In the genomic region with DNA sequence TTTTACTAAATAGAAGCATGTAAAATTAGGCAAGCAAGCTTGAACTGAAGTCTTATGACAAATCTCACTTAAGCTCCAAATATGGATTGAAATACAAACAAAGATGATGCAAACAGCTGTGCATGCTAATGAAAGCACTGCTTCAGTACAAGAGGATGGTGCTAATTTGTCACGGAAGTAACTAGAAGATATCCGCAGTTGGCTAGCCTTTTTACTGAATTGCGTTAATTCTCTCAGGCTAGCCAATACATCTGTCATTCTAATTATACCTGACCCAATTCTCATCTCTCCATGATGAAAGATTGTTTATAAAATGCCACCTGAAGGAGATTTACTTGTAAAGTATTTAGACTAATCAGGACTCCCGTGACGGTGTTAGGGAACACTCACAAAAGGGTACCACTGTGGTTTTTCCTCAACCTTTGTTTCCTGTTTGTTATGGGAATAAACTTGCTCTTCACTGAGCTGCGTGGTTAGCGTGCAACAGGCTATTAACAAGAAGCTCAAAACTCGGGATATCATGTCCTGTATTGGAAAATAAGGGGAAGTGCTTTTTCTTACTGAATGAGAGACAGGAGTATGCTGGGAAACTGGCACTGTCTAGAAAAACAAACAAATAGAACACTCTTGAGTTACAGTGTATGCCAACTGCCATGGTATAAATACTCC, we compare ENCODE assay signal across 9 cellular contexts.
DNase-seq lines count a peak whose midpoint lies in the region; ATAC-seq lines count a peak whose summit lies in the region.
"Had no signal": no experiment of that assay in that cellular context is flagged by ENCODE, and none has a peak within 500 bp of the region (broad histone marks: within the 10 kb centered on the region; RNA-seq: fewer than 3 reads in every experiment).

No MANE protein-coding gene starts in this region.

- H3K4me1 Mint-ChIP-seq in activated naive CD4-positive, alpha-beta T cell treated with anti-CD3 and anti-CD28 coated beads, Interleukin-2, amount 10 ng/mL, durations not matched to agents 7 days and 5 days: peaks cover 8% of the 10 kb centered on the region

- no peaks in the 10 kb centered on the region for H3K27me3 ChIP-seq in subcutaneous abdominal adipose tissue (ENCODE audit: control insufficient read depth in 5 of 5, insufficient read depth in 4 of 5, low read length in 5 of 5)

- H3K36me3 ChIP-seq in subcutaneous abdominal adipose tissue (ENCODE audit: control insufficient read depth in 5 of 5, insufficient read depth in 5 of 5, low read length in 5 of 5): no peaks in the 10 kb centered on the region

- H3K27ac Mint-ChIP-seq in activated naive CD4-positive, alpha-beta T cell treated with anti-CD3 and anti-CD28 coated beads, Interleukin-2, amount 10 ng/mL, durations not matched to agents 7 days and 5 days: no peak overlapping the region
- H3K27ac Mint-ChIP-seq: activated naive CD8-positive, alpha-beta T cell treated with anti-CD3 and anti-CD28 coated beads, Interleukin-2, amount 10 ng/mL, durations not matched to agents 7 days and 5 days had no signal

- H3K9me3 Mint-ChIP-seq in activated naive CD4-positive, alpha-beta T cell treated with anti-CD3 and anti-CD28 coated beads, Interleukin-2, amount 10 ng/mL, durations not matched to agents 7 days and 5 days: no peaks in the 10 kb centered on the region
- H3K9me3 Mint-ChIP-seq: activated naive CD8-positive, alpha-beta T cell treated with anti-CD3 and anti-CD28 coated beads, Interleukin-2, amount 10 ng/mL, durations not matched to agents 7 days and 5 days had no signal

- H3K4me1 ChIP-seq in subcutaneous abdominal adipose tissue (ENCODE audit: control insufficient read depth in 5 of 5, insufficient read depth in 5 of 5, low read length in 5 of 5): peaks cover 0 to 12% (median 0%) of the 10 kb centered on the region in 5 donors

- CTCF ChIA-PET in activated naive CD4-positive, alpha-beta T cell treated with anti-CD3 and anti-CD28 coated beads, Interleukin-2, amount 10 ng/mL, durations not matched to agents 7 days and 5 days (lab: Charles Lee): no interaction called here

- no peak overlapping the region for H3K4me3 Mint-ChIP-seq in activated naive CD4-positive, alpha-beta T cell treated with anti-CD3 and anti-CD28 coated beads, Interleukin-2, amount 10 ng/mL, durations not matched to agents 7 days and 5 days
- H3K4me3 Mint-ChIP-seq: activated naive CD8-positive, alpha-beta T cell treated with anti-CD3 and anti-CD28 coated beads, Interleukin-2, amount 10 ng/mL, durations not matched to agents 7 days and 5 days had no signal

- no peaks in the 10 kb centered on the region for H3K36me3 Mint-ChIP-seq in activated naive CD4-positive, alpha-beta T cell treated with anti-CD3 and anti-CD28 coated beads, Interleukin-2, amount 10 ng/mL, durations not matched to agents 7 days and 5 days
- H3K36me3 Mint-ChIP-seq: activated naive CD8-positive, alpha-beta T cell treated with anti-CD3 and anti-CD28 coated beads, Interleukin-2, amount 10 ng/mL, durations not matched to agents 7 days and 5 days had no signal

- no peaks in the 10 kb centered on the region for H3K9me3 ChIP-seq in subcutaneous abdominal adipose tissue (ENCODE audit: control insufficient read depth in 5 of 5, low read length in 5 of 5)

- no peaks in the 10 kb centered on the region for H3K27me3 Mint-ChIP-seq in activated naive CD4-positive, alpha-beta T cell treated with anti-CD3 and anti-CD28 coated beads, Interleukin-2, amount 10 ng/mL, durations not matched to agents 7 days and 5 days
- H3K27me3 Mint-ChIP-seq: activated naive CD8-positive, alpha-beta T cell treated with anti-CD3 and anti-CD28 coated beads, Interleukin-2, amount 10 ng/mL, durations not matched to agents 7 days and 5 days had no signal

- ATAC-seq in GM21390 (IDR thresholded peaks at IDR 0.05; ENCODE audit: unreplicated experiment): no peak

- H3K9ac ChIP-seq in subcutaneous abdominal adipose tissue (ENCODE audit: low read length in 5 of 5): no peak overlapping the region

- DNase-seq in NCI-H1105 treated with DMSO at 0.1 percent for 48 hours (lab: John Stamatoyannopoulos, UW) (peak; percentile 84), SHP77 (lab: John Stamatoyannopoulos, UW) (peak; percentile 6 to 45), globus pallidus (ENCODE audit: low spot score) (peak; percentile 62), HT-29 (ENCODE audit: low spot score) (no peak)
- no peak for DNase-seq in activated naive CD4-positive, alpha-beta T cell treated with anti-CD3 and anti-CD28 coated beads, Interleukin-2, amount 10 ng/mL, durations not matched to agents 7 days and 5 days
- DNase-seq: activated naive CD8-positive, alpha-beta T cell treated with anti-CD3 and anti-CD28 coated beads, Interleukin-2, amount 10 ng/mL, durations not matched to agents 7 days and 5 days; NK-92 treated with Interleukin-12 subunit alpha and Interleukin-12 subunit beta, amount 100 ng/mL, for 24 hours had no signal

- peak overlapping the region; percentile 26 for H3K27ac ChIP-seq in subcutaneous abdominal adipose tissue (ENCODE audit: low read depth, low read length)

- no peak overlapping the region for H3K4me3 ChIP-seq in subcutaneous abdominal adipose tissue (ENCODE audit: low read depth in 1 of 5, low read length in 5 of 5)

Comparison
In these comparisons a context has a peak if more than half of its experiments do, and no peak if none do; other contexts are left out.
1. DNase-seq: peak in NCI-H1105 treated with DMSO at 0.1 percent for 48 hours (single experiment), SHP77 (2 of 2) and globus pallidus (single experiment); none in activated naive CD4-positive, alpha-beta T cell treated with anti-CD3 and anti-CD28 coated beads, Interleukin-2, amount 10 ng/mL, durations not matched to agents 7 days and 5 days (single experiment) and HT-29 (single experiment).